ENCODE assay signal across 21 cellular contexts in genomic region chr7:113094517-113095249, GRCh38. TPM values are rescaled to one million over a fixed set of nuclear protein-coding genes. Genes with fewer than 3 reads are reported as not detected.
DNase-seq lines count a peak whose midpoint lies in the region; ATAC-seq, FAIRE-seq and TF ChIP-seq lines count a peak whose summit lies in the region.
"Had no signal": no experiment of that assay in that cellular context is flagged by ENCODE, and none has a peak within 500 bp of the region (broad histone marks: within the 10 kb centered on the region; RNA-seq: fewer than 3 reads in every experiment).

No MANE protein-coding gene starts in this region.

- no peaks in the 10 kb centered on the region; the same call in 1 of the 2 replicates for H3K27me3 ChIP-seq in Karpas-422 (ENCODE audit: low read length)
- H3K27me3 ChIP-seq: Peyer's patch had no signal

- no peaks in the 10 kb centered on the region for H3K9me3 Mint-ChIP-seq in progenitor cell of endocrine pancreas (ENCODE audit: low read depth)

- H3K9me2 ChIP-seq in Karpas-422 (replicated peaks; ENCODE audit: insufficient read depth, low read length), result no peaks in the 10 kb centered on the region

- H3K79me2 ChIP-seq in Karpas-422 (ENCODE audit: low read length), result no peaks in the 10 kb centered on the region

- H3K4me3 Mint-ChIP-seq in progenitor cell of endocrine pancreas (ENCODE audit: low read depth), result no peak overlapping the region
- H3K4me3 Mint-ChIP-seq: CD14-positive monocyte had no signal

- H3K27ac Mint-ChIP-seq in progenitor cell of endocrine pancreas, result no peak overlapping the region
- H3K27ac Mint-ChIP-seq: CD14-positive monocyte had no signal

- no peaks in the 10 kb centered on the region for H3K9me3 ChIP-seq in Karpas-422 (ENCODE audit: low read length)
- H3K9me3 ChIP-seq: HAP-1, Peyer's patch had no signal

- H3K36me3 ChIP-seq in Karpas-422 (ENCODE audit: insufficient read depth, low read length), result no peaks in the 10 kb centered on the region
- H3K36me3 ChIP-seq: HAP-1, Peyer's patch had no signal

- H3K4me1 ChIP-seq in Karpas-422 (ENCODE audit: low read length), result peaks cover 10% of the 10 kb centered on the region; the same call in 1 of the 2 replicates
- H3K4me1 ChIP-seq: HAP-1, Peyer's patch had no signal

- H3K4me1 Mint-ChIP-seq in progenitor cell of endocrine pancreas (ENCODE audit: low read depth), result peaks cover 4% of the 10 kb centered on the region

- H3K36me3 Mint-ChIP-seq in progenitor cell of endocrine pancreas (ENCODE audit: insufficient read depth), result no peaks in the 10 kb centered on the region
- H3K36me3 Mint-ChIP-seq: CD14-positive monocyte had no signal

- no peaks in the 10 kb centered on the region for H4K20me1 ChIP-seq in Karpas-422 (ENCODE audit: insufficient read depth, low read depth, low read length)

- DNase-seq in GM18507 (ENCODE audit: extremely low spot score, insufficient read length, low read depth) (no peak), GM19239 (ENCODE audit: insufficient read length, low spot score) (no peak), Karpas-422 (no peak), A172 (ENCODE audit: low spot score) (no peak), progenitor cell of endocrine pancreas (ENCODE audit: low spot score, unreplicated experiment) (no peak), globus pallidus (ENCODE audit: low spot score) (no peak), HTR-8/SVneo (ENCODE audit: insufficient read length, low spot score) (no peak)
- DNase-seq: DMS79 treated with DMSO at 0.1 percent for 48 hours, GM23248, NCI-H1436 treated with DMSO at 0.1 percent for 48 hours, NCI-H2029, NCI-H345, NCI-H524 treated with DMSO at 0.1 percent for 48 hours, Peyer's patch, SW 1271 had no signal

- no peak for TF ChIP-seq CTCF in progenitor cell of endocrine pancreas (IDR thresholded peaks at IDR 0.05; ENCODE audit: unreplicated experiment)

- H2AFZ ChIP-seq in Karpas-422 (ENCODE audit: low read length), result peak overlapping the region; percentile 53; the same call in 1 of the 2 replicates
- H2AFZ ChIP-seq: GM23248 had no signal

- peak; percentile 45 for FAIRE-seq in GM18507 (lab: Jason Lieb, UNC)
- peak; percentile 33 for FAIRE-seq in GM19239 (lab: Jason Lieb, UNC)
- FAIRE-seq in HTR-8/SVneo (lab: Jason Lieb, UNC), result no peak

- ATAC-seq in GM21786 (IDR thresholded peaks at IDR 0.05; ENCODE audit: unreplicated experiment), result peak; percentile 53

- peaks cover 19% of the 10 kb centered on the region for H3K27me3 Mint-ChIP-seq in progenitor cell of endocrine pancreas

- no peak overlapping the region for H3K4me3 ChIP-seq in Karpas-422 (ENCODE audit: low read length)
- H3K4me3 ChIP-seq: GM23248, HAP-1, Peyer's patch had no signal

- peak overlapping the region; percentile 22 for H3K4me2 ChIP-seq in Karpas-422 (ENCODE audit: low read depth, low read length, poor library complexity, severe bottlenecking)

- no peak overlapping the region for H3K27ac ChIP-seq in Karpas-422 (ENCODE audit: low read length)
- H3K27ac ChIP-seq: 22Rv1, GM23248, Peyer's patch had no signal

- H3K9ac ChIP-seq in Karpas-422 (ENCODE audit: low read length), result no peak overlapping the region
- H3K9ac ChIP-seq: GM23248 had no signal

RNA-seq across cellular contexts. Expression of gene GPR85, which starts 8.1 kb away (rescaled TPM):
- total RNA-seq in Karpas-422 (2014; rRNA removed; shearing (Covaris generic); ENCODE audit: low replicate concordance), result 0.07 TPM in 1 of 2 replicates, not detected in the other
- 2.4 and 7.0 TPM in 2 replicates for total RNA-seq in A172 (2014; rRNA removed; shearing (Covaris generic))
- total RNA-seq in progenitor cell of endocrine pancreas, result 0.20 and 0.36 TPM in 2 replicates
- total RNA-seq: HT-29; Peyer's patch; T-helper 2 cell treated with Interferon-gamma antibody and Interleukin-4, amounts not matched to agents 100 ng/mL and 5 ng/mL, for 36 hours had no signal

RNA-seq across cellular contexts. Expression of gene SMIM30, which starts 23.7 kb away (rescaled TPM):
- 21.6 and 50.4 TPM in 2 replicates for total RNA-seq in Karpas-422 (2014; rRNA removed; shearing (Covaris generic); ENCODE audit: low replicate concordance)
- 123 and 150 TPM in 2 replicates for total RNA-seq in A172 (2014; rRNA removed; shearing (Covaris generic))
- 32.2 and 32.8 TPM in 2 replicates for total RNA-seq in progenitor cell of endocrine pancreas
